In genomic region chr19:33902395-33902794, GRCh38 we compare ENCODE assay signal across 9 cellular contexts.
"Had no signal": no experiment of that assay in that cellular context is flagged by ENCODE, and none has a peak within 500 bp of the region (broad histone marks: within the 10 kb centered on the region; RNA-seq: fewer than 3 reads in every experiment).

No MANE protein-coding gene starts in this region.

- FAIRE-seq: H1, H54, HepG2 had no signal

- H3K4me3 Mint-ChIP-seq: GM23338, H9, HFFc6, IgD-negative memory B cell had no signal

- ATAC-seq: GM23338, HepG2 had no signal

- DNase-seq: H9, HCEC 1CT, HFFc6, KBM-7 had no signal

- H3K27ac Mint-ChIP-seq: GM23338, HFFc6 had no signal
